9 cellular contexts compared by ENCODE assay signal in genomic region chr7:39952791-39953190, GRCh38. TPM values are rescaled to one million over a fixed set of nuclear protein-coding genes. Genes with fewer than 3 reads are reported as not detected.
DNase-seq lines count a peak whose midpoint lies in the region; ATAC-seq and TF ChIP-seq lines count a peak whose summit lies in the region.
"Had no signal": no experiment of that assay in that cellular context is flagged by ENCODE, and none has a peak within 500 bp of the region (broad histone marks: within the 10 kb centered on the region; RNA-seq: fewer than 3 reads in every experiment).

No MANE protein-coding gene starts in this region.

- DNase-seq in CD4-positive, CD25-positive, alpha-beta regulatory T cell: no peak
- no peak for DNase-seq in MG63
- DNase-seq in nephron progenitor cell: no peak
- DNase-seq in putamen (ENCODE audit: low spot score): no peak
- no peak for DNase-seq in head of caudate nucleus
- DNase-seq in activated CD4-positive, alpha-beta T cell treated with anti-CD3 and anti-CD28 coated beads, Interleukin-2, amount 50 U/mL, for 4 hours: no peak
- DNase-seq: NCI-H2029 had no signal

- H3K27me3 Mint-ChIP-seq in CD4-positive, CD25-positive, alpha-beta regulatory T cell: peaks cover 7% of the 10 kb centered on the region
- H3K27me3 Mint-ChIP-seq in dendritic cell treated with granulocyte-macrophage colony-stimulating factor and Interleukin-4, amounts not matched to agents 40 ng/mL and 50 ng/mL, for 4 days: no peaks in the 10 kb centered on the region
- peaks cover 3% of the 10 kb centered on the region for H3K27me3 Mint-ChIP-seq in nephron progenitor cell (ENCODE audit: low read depth, poor library complexity)

- H3K4me1 ChIP-seq in CD4-positive, CD25-positive, alpha-beta regulatory T cell (ENCODE audit: control insufficient read depth, insufficient read depth, low read length, poor library complexity, severe bottlenecking): peaks cover 54% of the 10 kb centered on the region

- H3K4me1 Mint-ChIP-seq in CD4-positive, CD25-positive, alpha-beta regulatory T cell: peaks cover 40 to 75% (median 58%) of the 10 kb centered on the region in 4 donors
- H3K4me1 Mint-ChIP-seq in dendritic cell treated with granulocyte-macrophage colony-stimulating factor and Interleukin-4, amounts not matched to agents 40 ng/mL and 50 ng/mL, for 4 days (ENCODE audit: low read depth): peaks cover 34% of the 10 kb centered on the region
- peaks cover 42% of the 10 kb centered on the region for H3K4me1 Mint-ChIP-seq in nephron progenitor cell

- no peaks in the 10 kb centered on the region for H3K9me3 ChIP-seq in CD4-positive, CD25-positive, alpha-beta regulatory T cell (ENCODE audit: control insufficient read depth in 2 of 2, low read length in 2 of 2)
- H3K9me3 ChIP-seq in MG63: no peaks in the 10 kb centered on the region

- intact Hi-C loops in dendritic cell treated with granulocyte-macrophage colony-stimulating factor and Interleukin-4, amounts not matched to agents 40 ng/mL and 50 ng/mL, for 4 days (cut with micrococcal nuclease): loop anchor here (5.0 to 10.0 kb wide), 3 partner anchors 35 to 100 kb away; no protein-coding TSS in a partner anchor
- intact Hi-C loops in head of caudate nucleus (cut with DNase I): loop anchor here (5.0 kb wide), 1 partner anchor 100 kb away; no protein-coding TSS in a partner anchor

- peak overlapping the region; percentile 99 for H3K27ac ChIP-seq in CD4-positive, CD25-positive, alpha-beta regulatory T cell (ENCODE audit: insufficient read depth, low read length, poor library complexity, severe bottlenecking)

- no peak for ATAC-seq in CD4-positive, CD25-positive, alpha-beta regulatory T cell (ENCODE audit: low read depth in 2 of 2)
- no peak for ATAC-seq in HG02798 (IDR thresholded peaks at IDR 0.05; ENCODE audit: poor library complexity, unreplicated experiment)

- peak overlapping the region; percentile 92 for H3K4me3 ChIP-seq in CD4-positive, CD25-positive, alpha-beta regulatory T cell (ENCODE audit: low read depth, low read length)
- peak overlapping the region; percentile 97 for H3K4me3 ChIP-seq in MG63

- no peak for TF ChIP-seq CTCF in nephron progenitor cell (IDR thresholded peaks at IDR 0.05)

- peak overlapping the region; percentile 39 to 61 (median 47) for H3K27ac Mint-ChIP-seq in CD4-positive, CD25-positive, alpha-beta regulatory T cell
- no peak overlapping the region for H3K27ac Mint-ChIP-seq in dendritic cell treated with granulocyte-macrophage colony-stimulating factor and Interleukin-4, amounts not matched to agents 40 ng/mL and 50 ng/mL, for 4 days
- H3K27ac Mint-ChIP-seq in nephron progenitor cell: peak overlapping the region; percentile 51

- peaks cover 3% of the 10 kb centered on the region for H3K36me3 ChIP-seq in CD4-positive, CD25-positive, alpha-beta regulatory T cell (ENCODE audit: control insufficient read depth, insufficient read depth, low read length)
- peaks cover 25% of the 10 kb centered on the region for H3K36me3 ChIP-seq in MG63

- H3K36me3 Mint-ChIP-seq in CD4-positive, CD25-positive, alpha-beta regulatory T cell: peaks cover 13% of the 10 kb centered on the region
- peaks cover 43% of the 10 kb centered on the region for H3K36me3 Mint-ChIP-seq in dendritic cell treated with granulocyte-macrophage colony-stimulating factor and Interleukin-4, amounts not matched to agents 40 ng/mL and 50 ng/mL, for 4 days (ENCODE audit: low read depth)
- H3K36me3 Mint-ChIP-seq in nephron progenitor cell (ENCODE audit: low read depth): peaks cover 49% of the 10 kb centered on the region

- no peaks in the 10 kb centered on the region for H3K27me3 ChIP-seq in CD4-positive, CD25-positive, alpha-beta regulatory T cell (ENCODE audit: control insufficient read depth, insufficient read depth, low read length)
- no peaks in the 10 kb centered on the region for H3K27me3 ChIP-seq in MG63

- H3K4me3 Mint-ChIP-seq in CD4-positive, CD25-positive, alpha-beta regulatory T cell: peak overlapping the region; percentile 96 to 98 (median 98)
- peak overlapping the region; percentile 62 for H3K4me3 Mint-ChIP-seq in dendritic cell treated with granulocyte-macrophage colony-stimulating factor and Interleukin-4, amounts not matched to agents 40 ng/mL and 50 ng/mL, for 4 days
- H3K4me3 Mint-ChIP-seq in nephron progenitor cell: peak overlapping the region; percentile 99

- H3K9me3 Mint-ChIP-seq in CD4-positive, CD25-positive, alpha-beta regulatory T cell: peaks cover 0 to 6% (median 0%) of the 10 kb centered on the region in 7 donors
- no peaks in the 10 kb centered on the region for H3K9me3 Mint-ChIP-seq in dendritic cell treated with granulocyte-macrophage colony-stimulating factor and Interleukin-4, amounts not matched to agents 40 ng/mL and 50 ng/mL, for 4 days
- H3K9me3 Mint-ChIP-seq in nephron progenitor cell: peaks cover 20% of the 10 kb centered on the region

RNA-seq across cellular contexts. Expression of gene CDK13, which starts 2.7 kb away (rescaled TPM):
- total RNA-seq in CD4-positive, CD25-positive, alpha-beta regulatory T cell: 124 TPM
- polyA plus RNA-seq in CD4-positive, CD25-positive, alpha-beta regulatory T cell: 10 to 100 TPM; 23.7 to 34.0 (median 33.7) TPM
- 24.1 and 44.5 TPM in 2 replicates for total RNA-seq in MG63 (2014; rRNA removed; shearing (Covaris generic); ENCODE audit: low replicate concordance)
